In genomic region chr19:54179921-54180452, GRCh38 we compare ENCODE assay signal across 1 cellular context.
TF ChIP-seq lines count a peak whose summit lies in the region.

No MANE protein-coding gene starts in this region.

TF ChIP-seq in SK-N-SH, 30 proteins besides CTCF, POLR2A, EP300 and RAD21 (continued from another document):
- TF ChIP-seq REST (IDR thresholded peaks at IDR 0.05; ENCODE audit: low read depth, low read length) = no peak
